ENCODE assay signal across 17 cellular contexts in genomic region chr6:26375270-26375669, GRCh38. TPM values are rescaled to one million over a fixed set of nuclear protein-coding genes. Genes with fewer than 3 reads are reported as not detected.
DNase-seq lines count a peak whose midpoint lies in the region; ATAC-seq and TF ChIP-seq lines count a peak whose summit lies in the region.
"Had no signal": no experiment of that assay in that cellular context is flagged by ENCODE, and none has a peak within 500 bp of the region (broad histone marks: within the 10 kb centered on the region; RNA-seq: fewer than 3 reads in every experiment).

No MANE protein-coding gene starts in this region.

- H3K9me3 ChIP-seq in KOPT-K1 (ENCODE audit: insufficient read depth, low read length, poor library complexity, severe bottlenecking) (no peaks in the 10 kb centered on the region), PC-3 (ENCODE audit: low read length) (no peaks in the 10 kb centered on the region)
- H3K9me3 ChIP-seq: gastrocnemius medialis, Peyer's patch had no signal

- DNase-seq in activated CD4-positive, alpha-beta T cell treated with anti-CD3 and anti-CD28 coated beads, Interleukin-2, amount 10 ng/mL, durations not matched to agents 24 days and 14 days, result no peak
- DNase-seq in activated CD4-positive, alpha-beta T cell treated with anti-CD3 and anti-CD28 coated beads, Interleukin-2, amount 50 U/mL, for 1 hour, result no peak
- no peak for DNase-seq in activated naive CD4-positive, alpha-beta T cell treated with anti-CD3 and anti-CD28 coated beads, Interleukin-2, amount 50 U/mL, for 72 hours (ENCODE audit: low spot score in 2 of 2)
- DNase-seq in nephron progenitor cell (no peak), NOMO-1 treated with DMSO at 0.1 percent for 48 hours (lab: John Stamatoyannopoulos, UW; ENCODE audit: unreplicated experiment) (no peak), PC-3 (no peak)
- DNase-seq: activated CD4-positive, CD25-positive, alpha-beta regulatory T cell treated with anti-CD3 and anti-CD28 coated beads, Interleukin-2, amount 50 U/mL, for 72 hours; activated T-cell treated with anti-CD3 and anti-CD28 coated beads, Interleukin-2, amount 50 U/mL, for 1 hour; aorta; gastrocnemius medialis; KG1; NCI-H1105 treated with DMSO at 0.1 percent for 48 hours; NCI-H446; Peyer's patch; SW 1271 had no signal

- TF ChIP-seq CTCF in nephron progenitor cell (IDR thresholded peaks at IDR 0.05) (no peak), PC-3 (conservative IDR thresholded peaks at IDR 0.05; ENCODE audit: low read depth, low read length) (no peak)

- no peak overlapping the region for H2AFZ ChIP-seq in PC-3 (ENCODE audit: low read length)

- intact Hi-C loops in activated CD4-positive, alpha-beta T cell treated with anti-CD3 and anti-CD28 coated beads, Interleukin-2, amount 10 ng/mL, durations not matched to agents 24 days and 14 days (cut with micrococcal nuclease), result no loop called here
- intact Hi-C loops in PC-3 (cut with micrococcal nuclease), result no loop called here

- H3K27ac Mint-ChIP-seq in activated CD4-positive, alpha-beta T cell treated with anti-CD3 and anti-CD28 coated beads, Interleukin-2, amount 10 ng/mL, durations not matched to agents 24 days and 14 days, result peak overlapping the region; percentile 2
- H3K27ac Mint-ChIP-seq in activated naive CD4-positive, alpha-beta T cell treated with anti-CD3 and anti-CD28 coated beads, Interleukin-2, amount 50 U/mL, for 72 hours, result peak overlapping the region; percentile 6 to 70
- peak overlapping the region; percentile 82 for H3K27ac Mint-ChIP-seq in nephron progenitor cell

- H4K20me1 ChIP-seq in PC-3 (ENCODE audit: low read length), result no peaks in the 10 kb centered on the region

- ATAC-seq in activated naive CD4-positive, alpha-beta T cell treated with anti-CD3 and anti-CD28 coated beads, Interleukin-2, amount 50 U/mL, for 72 hours, result no peak
- no peak for ATAC-seq in HG02884 (IDR thresholded peaks at IDR 0.05; ENCODE audit: unreplicated experiment)
- ATAC-seq in PC-3, result no peak
- ATAC-seq: gastrocnemius medialis had no signal

- peaks cover 15% of the 10 kb centered on the region for H3K4me1 Mint-ChIP-seq in activated CD4-positive, alpha-beta T cell treated with anti-CD3 and anti-CD28 coated beads, Interleukin-2, amount 10 ng/mL, durations not matched to agents 24 days and 14 days
- H3K4me1 Mint-ChIP-seq in nephron progenitor cell, result peaks cover 11% of the 10 kb centered on the region

- peaks cover 5% of the 10 kb centered on the region; the same call in 1 of the 2 replicates for H3K4me1 ChIP-seq in PC-3 (ENCODE audit: insufficient read depth, low read length)
- H3K4me1 ChIP-seq: gastrocnemius medialis, Peyer's patch had no signal

- H3K36me3 ChIP-seq in KOPT-K1 (ENCODE audit: insufficient read depth, low read length) (peaks cover 50% of the 10 kb centered on the region), PC-3 (ENCODE audit: low read depth, low read length) (no peaks in the 10 kb centered on the region)
- H3K36me3 ChIP-seq: gastrocnemius medialis had no signal

- no peak overlapping the region for H3K4me3 ChIP-seq in PC-3 (ENCODE audit: low read length)
- H3K4me3 ChIP-seq: gastrocnemius medialis, Peyer's patch had no signal

- H3K27ac ChIP-seq in KOPT-K1 (ENCODE audit: low read depth, low read length, poor library complexity, severe bottlenecking) (peak overlapping the region; percentile 58), PC-3 (ENCODE audit: low read length) (no peak overlapping the region)
- H3K27ac ChIP-seq: gastrocnemius medialis, Peyer's patch had no signal

- H3K79me2 ChIP-seq in PC-3 (ENCODE audit: low read length), result no peaks in the 10 kb centered on the region

- POLR2A ChIA-PET in PC-3 (lab: Charles Lee; ENCODE audit: unreplicated experiment), result no interaction called here

- peaks cover 60% of the 10 kb centered on the region for H3K36me3 Mint-ChIP-seq in activated CD4-positive, alpha-beta T cell treated with anti-CD3 and anti-CD28 coated beads, Interleukin-2, amount 10 ng/mL, durations not matched to agents 24 days and 14 days (ENCODE audit: low read depth)
- H3K36me3 Mint-ChIP-seq in activated naive CD4-positive, alpha-beta T cell treated with anti-CD3 and anti-CD28 coated beads, Interleukin-2, amount 50 U/mL, for 72 hours, result peaks cover 23 to 53% of the 10 kb centered on the region in 2 donors
- peaks cover 7% of the 10 kb centered on the region for H3K36me3 Mint-ChIP-seq in nephron progenitor cell (ENCODE audit: low read depth)

- no peaks in the 10 kb centered on the region for H3K27me3 Mint-ChIP-seq in activated CD4-positive, alpha-beta T cell treated with anti-CD3 and anti-CD28 coated beads, Interleukin-2, amount 10 ng/mL, durations not matched to agents 24 days and 14 days
- peaks cover 30% of the 10 kb centered on the region for H3K27me3 Mint-ChIP-seq in nephron progenitor cell (ENCODE audit: low read depth, poor library complexity)

- no peaks in the 10 kb centered on the region for H3F3A ChIP-seq in PC-3 (ENCODE audit: low read length, unreplicated experiment)

- H3K9me3 Mint-ChIP-seq in activated CD4-positive, alpha-beta T cell treated with anti-CD3 and anti-CD28 coated beads, Interleukin-2, amount 10 ng/mL, durations not matched to agents 24 days and 14 days, result no peaks in the 10 kb centered on the region
- no peaks in the 10 kb centered on the region for H3K9me3 Mint-ChIP-seq in activated naive CD4-positive, alpha-beta T cell treated with anti-CD3 and anti-CD28 coated beads, Interleukin-2, amount 50 U/mL, for 72 hours
- H3K9me3 Mint-ChIP-seq in nephron progenitor cell, result no peaks in the 10 kb centered on the region

- no peak overlapping the region for H3K4me2 ChIP-seq in PC-3 (ENCODE audit: low read length)

- H3K9me2 ChIP-seq in PC-3 (replicated peaks; ENCODE audit: low read length), result no peaks in the 10 kb centered on the region

- no peaks in the 10 kb centered on the region for H3K27me3 ChIP-seq in PC-3 (ENCODE audit: low read length)
- H3K27me3 ChIP-seq: gastrocnemius medialis, Peyer's patch had no signal

- no peak overlapping the region for H3K4me3 Mint-ChIP-seq in activated CD4-positive, alpha-beta T cell treated with anti-CD3 and anti-CD28 coated beads, Interleukin-2, amount 10 ng/mL, durations not matched to agents 24 days and 14 days
- no peak overlapping the region for H3K4me3 Mint-ChIP-seq in nephron progenitor cell

- BruUV-seq in PC-3 (replicated peaks; lab: Mats Ljungman, UMichigan), result no TSS peak

- CTCF ChIA-PET in PC-3 (lab: Charles Lee), result no interaction called here

- H3K9ac ChIP-seq in PC-3 (ENCODE audit: low read length), result no peak overlapping the region

RNA-seq across cellular contexts. Expression of gene BTN2A2, which starts 7.6 kb away (rescaled TPM):
- total RNA-seq in activated CD4-positive, alpha-beta T cell treated with anti-CD3 and anti-CD28 coated beads, Interleukin-2, amount 10 ng/mL, durations not matched to agents 24 days and 14 days, result 23.8 and 25.0 TPM in 2 replicates
- 10 to 100 TPM; 23.5 to 43.5 TPM for total RNA-seq in activated naive CD4-positive, alpha-beta T cell treated with anti-CD3 and anti-CD28 coated beads, Interleukin-2, amount 50 U/mL, for 72 hours
- total RNA-seq in PC-3 (2014; rRNA removed), result 9.1 and 11.4 TPM in 2 replicates

RNA-seq across cellular contexts. Expression of gene BTN3A2, which starts 10.3 kb away (rescaled TPM):
- total RNA-seq in activated CD4-positive, alpha-beta T cell treated with anti-CD3 and anti-CD28 coated beads, Interleukin-2, amount 10 ng/mL, durations not matched to agents 24 days and 14 days, result 48.0 and 50.8 TPM in 2 replicates
- 100 to 1,000 TPM in 1 of 2 donors, 10 to 100 TPM in 1; 78.2 to 121 TPM for total RNA-seq in activated naive CD4-positive, alpha-beta T cell treated with anti-CD3 and anti-CD28 coated beads, Interleukin-2, amount 50 U/mL, for 72 hours
- 2.4 and 5.4 TPM in 2 replicates for total RNA-seq in PC-3 (2014; rRNA removed)

RNA-seq across cellular contexts. Expression of gene BTN3A1, which starts 26.8 kb away (rescaled TPM):
- total RNA-seq in activated CD4-positive, alpha-beta T cell treated with anti-CD3 and anti-CD28 coated beads, Interleukin-2, amount 10 ng/mL, durations not matched to agents 24 days and 14 days, result 29.6 and 33.2 TPM in 2 replicates
- total RNA-seq in activated naive CD4-positive, alpha-beta T cell treated with anti-CD3 and anti-CD28 coated beads, Interleukin-2, amount 50 U/mL, for 72 hours, result 10 to 100 TPM; 47.8 to 79.8 TPM
- total RNA-seq in PC-3 (2014; rRNA removed), result 4.5 and 5.4 TPM in 2 replicates

Comparison
In these comparisons a context has a peak if more than half of its experiments do, and no peak if none do; other contexts are left out.
1. H3K27ac Mint-ChIP-seq: peak in every context shown above with its lines; median percentile 82 in nephron progenitor cell; 38 in activated naive CD4-positive, alpha-beta T cell treated with anti-CD3 and anti-CD28 coated beads, Interleukin-2, amount 50 U/mL, for 72 hours; 2 in activated CD4-positive, alpha-beta T cell treated with anti-CD3 and anti-CD28 coated beads, Interleukin-2, amount 10 ng/mL, durations not matched to agents 24 days and 14 days.